1 cellular context compared by ENCODE assay signal in the genomic region with DNA sequence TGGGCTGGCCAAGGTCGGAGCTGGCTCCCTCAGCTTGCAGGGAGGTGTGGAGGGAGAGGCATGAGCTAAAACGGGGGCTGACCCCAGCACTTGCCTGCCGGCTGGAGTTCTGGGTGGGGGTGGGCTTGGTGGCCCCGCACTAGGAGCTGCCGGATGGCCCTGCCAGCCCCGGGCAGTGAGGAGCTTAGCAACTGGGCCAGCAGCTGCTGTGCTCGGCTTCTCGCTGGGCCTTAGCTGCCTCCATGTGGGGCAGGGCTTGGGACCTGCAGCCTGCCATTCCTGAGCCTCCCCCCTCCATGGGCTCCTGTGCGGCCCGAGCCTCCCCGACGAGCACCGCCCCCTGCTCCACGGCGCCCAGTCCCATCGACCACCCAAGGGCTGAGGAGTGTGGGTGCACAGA. TPM values are rescaled to one million over a fixed set of nuclear protein-coding genes. Genes with fewer than 3 reads are reported as not detected.
"Had no signal": no experiment of that assay in that cellular context is flagged by ENCODE, and none has a peak within 500 bp of the region (broad histone marks: within the 10 kb centered on the region; RNA-seq: fewer than 3 reads in every experiment).

No MANE protein-coding gene starts in this region.

RNA-seq across cellular contexts. Expression of gene UNC93B1, which starts 40.7 kb away (rescaled TPM):
- total RNA-seq: SJCRH30 had no signal
